1 cellular context compared by ENCODE assay signal in the genomic region with DNA sequence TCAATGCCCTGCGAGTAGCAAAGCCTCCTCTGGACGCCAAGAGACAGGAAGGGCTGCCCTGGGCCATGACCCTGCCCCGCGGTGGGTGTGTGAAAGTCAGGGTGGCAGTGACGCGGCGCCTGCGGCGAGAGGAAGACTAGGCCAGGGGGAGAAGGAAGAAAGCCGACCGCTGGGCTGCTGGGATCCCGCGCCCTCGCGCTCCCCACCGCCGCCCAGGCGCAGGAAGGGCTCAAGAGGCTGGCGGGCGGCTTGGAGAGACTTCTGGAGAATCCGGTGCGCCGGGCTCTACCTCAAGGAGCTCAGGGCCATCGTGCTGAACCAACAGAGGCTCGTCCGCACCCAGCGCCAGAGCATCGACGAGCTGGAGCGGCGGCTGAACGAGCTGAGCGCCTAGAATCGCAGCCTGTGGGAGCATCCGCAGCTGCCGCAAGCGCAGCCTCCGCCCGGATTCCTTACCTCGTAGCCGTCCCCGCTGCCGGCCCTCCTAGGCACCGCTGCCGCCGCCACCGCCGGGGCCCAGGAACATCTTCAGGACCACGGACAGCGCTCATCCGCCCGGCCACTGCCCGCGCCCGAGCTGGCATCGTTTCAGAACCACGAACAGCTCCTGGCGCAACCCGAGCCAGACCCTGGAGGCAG.
TF ChIP-seq lines count a peak whose summit lies in the region.

No MANE protein-coding gene starts in this region.

TF ChIP-seq in HepG2, 621 proteins besides CTCF, POLR2A, EP300 and RAD21 (continued from another document):
- no peak for TF ChIP-seq MAZ (IDR thresholded peaks at IDR 0.05; ENCODE audit: borderline replicate concordance, low read depth, low read length)
- peak; percentile 90 for TF ChIP-seq MAZ (CRISPR knock-in tag; IDR thresholded peaks at IDR 0.05; ENCODE audit: low read depth)
- peak; percentile 99 for TF ChIP-seq MEIS2 (CRISPR knock-in tag; IDR thresholded peaks at IDR 0.05)
- peak; percentile 98 for TF ChIP-seq ZFYVE20 (CRISPR knock-in tag; IDR thresholded peaks at IDR 0.05; ENCODE audit: borderline replicate concordance, low read depth)
- no peak for TF ChIP-seq ZNF101 (CRISPR knock-in tag; IDR thresholded peaks at IDR 0.05; ENCODE audit: borderline replicate concordance, low read depth)
- peak; percentile 95 for TF ChIP-seq ZNF30 (CRISPR knock-in tag; IDR thresholded peaks at IDR 0.05)
- peak; percentile 98 for TF ChIP-seq SATB2 (CRISPR knock-in tag; IDR thresholded peaks at IDR 0.05)
- TF ChIP-seq FOXK2 (IDR thresholded peaks at IDR 0.05) = no peak
- peak; percentile 99 for TF ChIP-seq SMAD3 (CRISPR knock-in tag; IDR thresholded peaks at IDR 0.05)
- no peak for TF ChIP-seq CEBPB (IDR thresholded peaks at IDR 0.05; ENCODE audit: borderline replicate concordance, low read depth, low read length)
- TF ChIP-seq ZNF615 (CRISPR knock-in tag; IDR thresholded peaks at IDR 0.05; ENCODE audit: borderline replicate concordance) = peak; percentile 94; the same call in 1 of the 2 replicates
- TF ChIP-seq ZNF17 (CRISPR knock-in tag; IDR thresholded peaks at IDR 0.05) = peak; percentile 94
- no peak for TF ChIP-seq NR2F2 (IDR thresholded peaks at IDR 0.05; ENCODE audit: borderline replicate concordance, low read depth)
- TF ChIP-seq SOX6 (IDR thresholded peaks at IDR 0.05) = no peak
- peak; percentile 54; the same call in 1 of the 2 replicates for TF ChIP-seq SOX6 (CRISPR knock-in tag; IDR thresholded peaks at IDR 0.05)
- TF ChIP-seq NR1H2 (CRISPR knock-in tag; IDR thresholded peaks at IDR 0.05; ENCODE audit: borderline replicate concordance, low read depth) = peak; percentile 89; the same call in 1 of the 2 replicates
- no peak for TF ChIP-seq HMGA1 (CRISPR knock-in tag; conservative IDR thresholded peaks at IDR 0.05)
- TF ChIP-seq RBFOX2 (IDR thresholded peaks at IDR 0.05; ENCODE audit: low read depth, low read length) = no peak
- no peak for TF ChIP-seq ZFP62 (CRISPR knock-in tag; IDR thresholded peaks at IDR 0.05)
- peak; percentile 99 for TF ChIP-seq ZBTB25 (CRISPR knock-in tag; IDR thresholded peaks at IDR 0.05)
- peak; percentile 63; the same call in 1 of the 2 replicates for TF ChIP-seq SOX5 (CRISPR knock-in tag; IDR thresholded peaks at IDR 0.05; ENCODE audit: borderline replicate concordance)
- TF ChIP-seq ZNF121 (CRISPR knock-in tag; IDR thresholded peaks at IDR 0.05) = no peak
- TF ChIP-seq ZNF234 (CRISPR knock-in tag; conservative IDR thresholded peaks at IDR 0.05) = peak; percentile 68; the same call in 1 of the 2 replicates
- TF ChIP-seq ZNF761 (CRISPR knock-in tag; conservative IDR thresholded peaks at IDR 0.05) = 0 out of 2 replicates have a peak, but pooled peaks have one; percentile 58
- TF ChIP-seq SP5 (CRISPR knock-in tag; IDR thresholded peaks at IDR 0.05; ENCODE audit: borderline replicate concordance, low read depth) = peak; percentile 51; the same call in 1 of the 2 replicates
- no peak; the same call in 1 of the 2 replicates for TF ChIP-seq ZNF562 (CRISPR knock-in tag; IDR thresholded peaks at IDR 0.05; ENCODE audit: borderline replicate concordance)
- TF ChIP-seq KDM1A (CRISPR knock-in tag; IDR thresholded peaks at IDR 0.05) = 0 out of 2 replicates have a peak, but pooled peaks have one; percentile 59
- peak; percentile 75 for TF ChIP-seq ZNF503 (CRISPR knock-in tag; IDR thresholded peaks at IDR 0.05)
- TF ChIP-seq, protein P1, sequence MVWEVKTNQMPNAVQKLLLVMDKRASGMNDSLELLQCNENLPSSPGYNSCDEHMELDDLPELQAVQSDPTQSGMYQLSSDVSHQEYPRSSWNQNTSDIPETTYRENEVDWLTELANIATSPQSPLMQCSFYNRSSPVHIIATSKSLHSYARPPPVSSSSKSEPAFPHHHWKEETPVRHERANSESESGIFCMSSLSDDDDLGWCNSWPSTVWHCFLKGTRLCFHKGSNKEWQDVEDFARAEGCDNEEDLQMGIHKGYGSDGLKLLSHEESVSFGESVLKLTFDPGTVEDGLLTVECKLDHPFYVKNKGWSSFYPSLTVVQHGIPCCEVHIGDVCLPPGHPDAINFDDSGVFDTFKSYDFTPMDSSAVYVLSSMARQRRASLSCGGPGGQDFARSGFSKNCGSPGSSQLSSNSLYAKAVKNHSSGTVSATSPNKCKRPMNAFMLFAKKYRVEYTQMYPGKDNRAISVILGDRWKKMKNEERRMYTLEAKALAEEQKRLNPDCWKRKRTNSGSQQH (CRISPR knock-in tag; IDR thresholded peaks at IDR 0.05; ENCODE audit: low read depth) = peak; percentile 98
- peak; percentile 99 for TF ChIP-seq NKX3-1 (CRISPR knock-in tag; IDR thresholded peaks at IDR 0.05)
- peak; percentile 99 for TF ChIP-seq ZNF367 (CRISPR knock-in tag; IDR thresholded peaks at IDR 0.05; ENCODE audit: borderline replicate concordance)
- peak; percentile 78; the same call in 1 of the 2 replicates for TF ChIP-seq MLLT10 (CRISPR knock-in tag; IDR thresholded peaks at IDR 0.05)
- peak; percentile 58 for TF ChIP-seq XRCC5 (optimal IDR thresholded peaks at IDR 0.05; ENCODE audit: low read length)
- peak; percentile 95 for TF ChIP-seq CCDC6 (CRISPR knock-in tag; IDR thresholded peaks at IDR 0.05)
- TF ChIP-seq ZNF75D (CRISPR knock-in tag; IDR thresholded peaks at IDR 0.05; ENCODE audit: borderline replicate concordance) = peak; percentile 96
- peak; percentile 100 for TF ChIP-seq GLI4 (CRISPR knock-in tag; IDR thresholded peaks at IDR 0.05; ENCODE audit: borderline replicate concordance)
- peak; percentile 95 for TF ChIP-seq KLF12 (CRISPR knock-in tag; IDR thresholded peaks at IDR 0.05; ENCODE audit: borderline replicate concordance)
- no peak for TF ChIP-seq NPAS2 (CRISPR knock-in tag; IDR thresholded peaks at IDR 0.05; ENCODE audit: borderline replicate concordance)
- peak; percentile 61; the same call in 1 of the 2 replicates for TF ChIP-seq REPIN1 (CRISPR knock-in tag; IDR thresholded peaks at IDR 0.05; ENCODE audit: borderline replicate concordance, low read depth)
- peak; percentile 48; the same call in 1 of the 2 replicates for TF ChIP-seq NFYB (CRISPR knock-in tag; IDR thresholded peaks at IDR 0.05)
- TF ChIP-seq RARG (CRISPR knock-in tag; IDR thresholded peaks at IDR 0.05; ENCODE audit: low read depth) = no peak; the same call in 1 of the 2 replicates
